16 cellular contexts compared by ENCODE assay signal in genomic region chr2:189557373-189557772, GRCh38.
"Had no signal": no experiment of that assay in that cellular context is flagged by ENCODE, and none has a peak within 500 bp of the region (broad histone marks: within the 10 kb centered on the region; RNA-seq: fewer than 3 reads in every experiment).

No MANE protein-coding gene starts in this region.

- H3K9me3 ChIP-seq: pancreas, stomach, thyroid gland had no signal

- H3K27me3 Mint-ChIP-seq: activated CD4-positive, alpha-beta memory T cell treated with anti-CD3 and anti-CD28 coated beads for 36 hours; activated naive CD8-positive, alpha-beta T cell treated with anti-CD3 and anti-CD28 coated beads, Interleukin-2, amount 10 ng/mL, durations not matched to agents 7 days and 5 days had no signal

- H3K36me3 Mint-ChIP-seq: activated naive CD8-positive, alpha-beta T cell treated with anti-CD3 and anti-CD28 coated beads, Interleukin-2, amount 10 ng/mL, durations not matched to agents 7 days and 5 days had no signal

- ATAC-seq: activated T-cell treated with anti-CD3 and anti-CD28 coated beads, Interleukin-2, amount 50 U/mL, for 72 hours; left cardiac atrium; pancreas had no signal

- FAIRE-seq: pancreas had no signal

- DNase-seq: activated CD4-positive, alpha-beta memory T cell treated with anti-CD3 and anti-CD28 coated beads for 36 hours; activated CD4-positive, alpha-beta T cell treated with anti-CD3 and anti-CD28 coated beads for 1 hour; activated CD8-positive, alpha-beta memory T cell treated with anti-CD3 and anti-CD28 coated beads, Interleukin-2, amount 50 U/mL, for 4 hours; activated gamma-delta T cell treated with Interleukin-2 at 50 U/mL for 16 hours; activated naive CD8-positive, alpha-beta T cell treated with anti-CD3 and anti-CD28 coated beads, Interleukin-2, amount 10 ng/mL, durations not matched to agents 7 days and 5 days; activated T-cell treated with anti-CD3 and anti-CD28 coated beads, Interleukin-2, amount 50 U/mL, for 72 hours; caudate nucleus; effector memory CD4-positive, alpha-beta T cell; hypothalamus; left cardiac atrium; pancreas; retina; stomach; thyroid gland had no signal

- H3K27me3 ChIP-seq: pancreas, stomach, thyroid gland had no signal

- H3K9me3 Mint-ChIP-seq: activated CD4-positive, alpha-beta memory T cell treated with anti-CD3 and anti-CD28 coated beads for 36 hours; activated naive CD8-positive, alpha-beta T cell treated with anti-CD3 and anti-CD28 coated beads, Interleukin-2, amount 10 ng/mL, durations not matched to agents 7 days and 5 days; activated T-cell treated with anti-CD3 and anti-CD28 coated beads, Interleukin-2, amount 50 U/mL, for 72 hours; neural crest cell; T-helper 2 cell treated with Interferon-gamma antibody and Interleukin-4, amounts not matched to agents 5 μg/mL and 100 μg/mL, for 36 hours had no signal

- H3K27ac ChIP-seq: thyroid gland had no signal

- H3K4me3 Mint-ChIP-seq: activated CD4-positive, alpha-beta memory T cell treated with anti-CD3 and anti-CD28 coated beads for 36 hours; activated naive CD8-positive, alpha-beta T cell treated with anti-CD3 and anti-CD28 coated beads, Interleukin-2, amount 10 ng/mL, durations not matched to agents 7 days and 5 days; activated T-cell treated with anti-CD3 and anti-CD28 coated beads, Interleukin-2, amount 50 U/mL, for 72 hours; neural crest cell; T-helper 2 cell treated with Interferon-gamma antibody and Interleukin-4, amounts not matched to agents 5 μg/mL and 100 μg/mL, for 36 hours had no signal

- H3K27ac Mint-ChIP-seq: activated CD4-positive, alpha-beta memory T cell treated with anti-CD3 and anti-CD28 coated beads for 36 hours; activated naive CD8-positive, alpha-beta T cell treated with anti-CD3 and anti-CD28 coated beads, Interleukin-2, amount 10 ng/mL, durations not matched to agents 7 days and 5 days; activated T-cell treated with anti-CD3 and anti-CD28 coated beads, Interleukin-2, amount 50 U/mL, for 72 hours; T-helper 2 cell treated with Interferon-gamma antibody and Interleukin-4, amounts not matched to agents 5 μg/mL and 100 μg/mL, for 36 hours had no signal

- H3K4me3 ChIP-seq: pancreas, stomach, thyroid gland had no signal
